Comparison of ENCODE assay signal across 16 cellular contexts in genomic region chr5:99191181-99191775, GRCh38.
DNase-seq lines count a peak whose midpoint lies in the region; ATAC-seq and TF ChIP-seq lines count a peak whose summit lies in the region.
"Had no signal": no experiment of that assay in that cellular context is flagged by ENCODE, and none has a peak within 500 bp of the region (broad histone marks: within the 10 kb centered on the region; RNA-seq: fewer than 3 reads in every experiment).

No MANE protein-coding gene starts in this region.

- no peak overlapping the region for H2AK5ac ChIP-seq in neuronal stem cell (ENCODE audit: low read depth, low read length)

- no peak overlapping the region for H2BK12ac ChIP-seq in neuronal stem cell (ENCODE audit: low read length)

- peak; percentile 88 for ATAC-seq in PC-3
- ATAC-seq in HG03378 (IDR thresholded peaks at IDR 0.05; ENCODE audit: unreplicated experiment): no peak
- no peak for ATAC-seq in natural killer cell treated with Interleukin-12 subunit alpha and Interleukin-12 subunit beta and Interleukin-15 and Interleukin-18, amount 100 ng/mL, for 72 hours
- ATAC-seq: HCT116, Panc1 had no signal

- in situ Hi-C loops in GM23248 (cut with MboI): no loop called here

- H4K20me1 ChIP-seq in GM23248 (ENCODE audit: insufficient read depth) (no peaks in the 10 kb centered on the region), PC-3 (ENCODE audit: low read length) (no peaks in the 10 kb centered on the region)

- WGBS in GM23248 (ENCODE audit: low coverage in 1 of 2, low lambda C conversion rate in 2 of 2, missing lambda C conversion rate in 2 of 2), 2 experiments: 20 to 24% methylated on average over 5 of the region's 5 CpGs
- WGBS in neuronal stem cell (ENCODE audit: extremely low coverage in 2 of 2, insufficient read length in 2 of 2, insufficient replicate concordance in 1 of 2), 2 donors: no CpG with 5 or more reads among the region's 5 CpGs

- H3K9me2 ChIP-seq in GM23248 (ENCODE audit: insufficient read depth): no peaks in the 10 kb centered on the region
- H3K9me2 ChIP-seq in PC-3 (replicated peaks; ENCODE audit: low read length): no peaks in the 10 kb centered on the region

- peaks cover 3% of the 10 kb centered on the region for H3K9me3 Mint-ChIP-seq in natural killer cell treated with Interleukin-12 subunit alpha and Interleukin-12 subunit beta and Interleukin-15 and Interleukin-18, amount 100 ng/mL, for 72 hours
- H3K9me3 Mint-ChIP-seq in type B pancreatic cell: no peaks in the 10 kb centered on the region

- CTCF ChIA-PET in PC-3 (lab: Charles Lee): no interaction called here

- intact Hi-C loops in PC-3 (cut with micrococcal nuclease): no loop called here

- H3K4me3 ChIP-seq in GM23248: no peak overlapping the region
- no peak overlapping the region for H3K4me3 ChIP-seq in PC-3 (ENCODE audit: low read length)
- no peak overlapping the region for H3K4me3 ChIP-seq in choroid plexus epithelial cell (ENCODE audit: low read depth, low read length)
- H3K4me3 ChIP-seq in neuronal stem cell (ENCODE audit: low read length in 2 of 2): no peak overlapping the region

- no peak overlapping the region for H3K4me2 ChIP-seq in GM23248 (ENCODE audit: unreplicated experiment)
- no peak overlapping the region for H3K4me2 ChIP-seq in PC-3 (ENCODE audit: low read length)
- H3K4me2 ChIP-seq in neuronal stem cell (ENCODE audit: insufficient read depth, low read length, poor library complexity, severe bottlenecking): no peak overlapping the region

- H3K36me3 ChIP-seq in GM23248 (ENCODE audit: low read depth) (no peaks in the 10 kb centered on the region), PC-3 (ENCODE audit: low read depth, low read length) (no peaks in the 10 kb centered on the region), neuronal stem cell (replicated peaks in 1 of 2; ENCODE audit: control insufficient read depth in 2 of 2, insufficient read depth in 2 of 2, low read length in 2 of 2) (no peaks in the 10 kb centered on the region)

- POLR2A ChIA-PET in PC-3 (lab: Charles Lee; ENCODE audit: unreplicated experiment): no interaction called here

- H3K27ac ChIP-seq in GM23248: no peak overlapping the region
- no peak overlapping the region for H3K27ac ChIP-seq in PC-3 (ENCODE audit: low read length)
- H3K27ac ChIP-seq in neuronal stem cell (replicated peaks; ENCODE audit: low read length): no peak overlapping the region

- no peaks in the 10 kb centered on the region for H3K79me1 ChIP-seq in neuronal stem cell (ENCODE audit: low read depth, low read length)

- DNase-seq in GM23248: peak; percentile 5
- DNase-seq in PC-3: peak; percentile 34
- DNase-seq in choroid plexus epithelial cell (ENCODE audit: low read depth): peak; percentile 60
- DNase-seq in neuronal stem cell (ENCODE audit: low spot score): no peak
- no peak for DNase-seq in natural killer cell treated with Interleukin-12 subunit alpha and Interleukin-12 subunit beta and Interleukin-15 and Interleukin-18, amount 100 ng/mL, for 72 hours (ENCODE audit: low spot score)
- DNase-seq in type B pancreatic cell (ENCODE audit: extremely low spot score, unreplicated experiment): no peak
- DNase-seq: COR-L47, DMS153, NCI-H1694, NCI-H446 treated with DMSO at 0.1 percent for 48 hours, NCI-H748 treated with DMSO at 0.1 percent for 48 hours, SHP77 had no signal

- no peak overlapping the region for H4K8ac ChIP-seq in neuronal stem cell (ENCODE audit: low read depth, low read length)

- no peaks in the 10 kb centered on the region for H3K27me3 Mint-ChIP-seq in natural killer cell treated with Interleukin-12 subunit alpha and Interleukin-12 subunit beta and Interleukin-15 and Interleukin-18, amount 100 ng/mL, for 72 hours
- H3K27me3 Mint-ChIP-seq in type B pancreatic cell: peaks cover 9% of the 10 kb centered on the region

- no peak overlapping the region for H3K4ac ChIP-seq in neuronal stem cell (ENCODE audit: low read length)

- H3K36me3 Mint-ChIP-seq in natural killer cell treated with Interleukin-12 subunit alpha and Interleukin-12 subunit beta and Interleukin-15 and Interleukin-18, amount 100 ng/mL, for 72 hours: no peaks in the 10 kb centered on the region
- H3K36me3 Mint-ChIP-seq in type B pancreatic cell: no peaks in the 10 kb centered on the region
- H3K36me3 Mint-ChIP-seq: CD14-positive monocyte had no signal

- H3F3A ChIP-seq in GM23248 (ENCODE audit: insufficient read depth) (no peaks in the 10 kb centered on the region), PC-3 (ENCODE audit: low read length, unreplicated experiment) (no peaks in the 10 kb centered on the region)

- no peak overlapping the region for H2BK120ac ChIP-seq in neuronal stem cell (ENCODE audit: low read depth, low read length)

- no peak overlapping the region for H3K14ac ChIP-seq in neuronal stem cell (ENCODE audit: low read length)

- no peak overlapping the region for H4K91ac ChIP-seq in neuronal stem cell (ENCODE audit: low read depth, low read length, poor library complexity)

- H3K4me1 ChIP-seq in GM23248 (ENCODE audit: insufficient read depth) (no peaks in the 10 kb centered on the region), PC-3 (ENCODE audit: insufficient read depth, low read length) (no peaks in the 10 kb centered on the region), neuronal stem cell (ENCODE audit: control insufficient read depth in 2 of 2, insufficient read depth in 1 of 2, low read depth in 1 of 2, low read length in 2 of 2) (peaks cover 0 to 13% of the 10 kb centered on the region in 2 donors)

- no peak overlapping the region for H2AFZ ChIP-seq in GM23248
- H2AFZ ChIP-seq in PC-3 (ENCODE audit: low read length): no peak overlapping the region
- peak overlapping the region; percentile 35 for H2AFZ ChIP-seq in neuronal stem cell (ENCODE audit: low read length)

- BruUV-seq in PC-3 (replicated peaks; lab: Mats Ljungman, UMichigan): no TSS peak

- H3K4me1 Mint-ChIP-seq in natural killer cell treated with Interleukin-12 subunit alpha and Interleukin-12 subunit beta and Interleukin-15 and Interleukin-18, amount 100 ng/mL, for 72 hours (ENCODE audit: low read depth in 2 of 2): peaks cover 0 to 3% of the 10 kb centered on the region in 2 donors
- H3K4me1 Mint-ChIP-seq in type B pancreatic cell (ENCODE audit: unreplicated experiment): peaks cover 5% of the 10 kb centered on the region
- H3K4me1 Mint-ChIP-seq: CD14-positive monocyte had no signal

- no peaks in the 10 kb centered on the region for H3K79me2 ChIP-seq in GM23248 (ENCODE audit: insufficient read depth)
- no peaks in the 10 kb centered on the region for H3K79me2 ChIP-seq in PC-3 (ENCODE audit: low read length)

- no peak overlapping the region for H2BK15ac ChIP-seq in neuronal stem cell (ENCODE audit: low read length)

- H3K27me3 ChIP-seq in GM23248 (replicated peaks; ENCODE audit: insufficient read depth) (no peaks in the 10 kb centered on the region), PC-3 (ENCODE audit: low read length) (peaks cover 5% of the 10 kb centered on the region; the same call in 1 of the 2 replicates), neuronal stem cell (ENCODE audit: control insufficient read depth in 3 of 3, insufficient read depth in 3 of 3, low read depth in 1 of 3, low read length in 3 of 3) (no peaks in the 10 kb centered on the region)

- H3K18ac ChIP-seq in neuronal stem cell (ENCODE audit: low read length): no peak overlapping the region

- H2BK5ac ChIP-seq in neuronal stem cell (ENCODE audit: low read length): no peak overlapping the region

- H3K9ac ChIP-seq in GM23248 (no peak overlapping the region), PC-3 (ENCODE audit: low read length) (no peak overlapping the region), neuronal stem cell (ENCODE audit: low read depth, low read length, poor library complexity) (no peak overlapping the region)

- H3K9me3 ChIP-seq in GM23248 (ENCODE audit: low read depth): no peaks in the 10 kb centered on the region
- H3K9me3 ChIP-seq in PC-3 (ENCODE audit: low read length): no peaks in the 10 kb centered on the region
- H3K9me3 ChIP-seq in neuronal stem cell (replicated peaks in 1 of 2; ENCODE audit: control insufficient read depth in 2 of 2, insufficient read depth in 1 of 2, low read depth in 1 of 2, low read length in 2 of 2): no peaks in the 10 kb centered on the region

- TF ChIP-seq CTCF in PC-3 (conservative IDR thresholded peaks at IDR 0.05; ENCODE audit: low read depth, low read length) (no peak), choroid plexus epithelial cell (conservative IDR thresholded peaks at IDR 0.05; ENCODE audit: low read depth, low read length) (no peak), type B pancreatic cell (conservative IDR thresholded peaks at IDR 0.05) (no peak)

- H3K4me3 Mint-ChIP-seq in natural killer cell treated with Interleukin-12 subunit alpha and Interleukin-12 subunit beta and Interleukin-15 and Interleukin-18, amount 100 ng/mL, for 72 hours: no peak overlapping the region
- H3K4me3 Mint-ChIP-seq in type B pancreatic cell: no peak overlapping the region
- H3K4me3 Mint-ChIP-seq: CD14-positive monocyte had no signal

- no peak overlapping the region for H3K23ac ChIP-seq in neuronal stem cell (ENCODE audit: low read depth, low read length, poor library complexity)

- H3K27ac Mint-ChIP-seq in natural killer cell treated with Interleukin-12 subunit alpha and Interleukin-12 subunit beta and Interleukin-15 and Interleukin-18, amount 100 ng/mL, for 72 hours: no peak overlapping the region
- no peak overlapping the region for H3K27ac Mint-ChIP-seq in type B pancreatic cell
- H3K27ac Mint-ChIP-seq: CD14-positive monocyte had no signal

Comparison
In these comparisons a context has a peak if more than half of its experiments do, and no peak if none do; other contexts are left out.
1. DNase-seq: peak in GM23248 (single experiment), PC-3 (single experiment) and choroid plexus epithelial cell (single experiment); none in neuronal stem cell (single experiment), natural killer cell treated with Interleukin-12 subunit alpha and Interleukin-12 subunit beta and Interleukin-15 and Interleukin-18, amount 100 ng/mL, for 72 hours (single experiment) and type B pancreatic cell (single experiment).